9 cellular contexts compared by ENCODE assay signal in genomic region chr10:73493781-73494180, GRCh38. TPM values are rescaled to one million over a fixed set of nuclear protein-coding genes. Genes with fewer than 3 reads are reported as not detected.
A peak's percentile ranks its signal among the peaks of the same experiment; 100 is the strongest.
DNase-seq lines count a peak whose midpoint lies in the region; ATAC-seq, FAIRE-seq and TF ChIP-seq lines count a peak whose summit lies in the region.
"Had no signal": no experiment of that assay in that cellular context is flagged by ENCODE, and none has a peak within 500 bp of the region (broad histone marks: within the 10 kb centered on the region; RNA-seq: fewer than 3 reads in every experiment).

No MANE protein-coding gene starts in this region.

- peak overlapping the region; percentile 78 to 97 (median 90) for H3K4me2 ChIP-seq in BLaER1 treated with 17β-estradiol and CSF1 and Interleukin-3, amounts not matched to agents 10 nM and 100 nM
- H3K4me2 ChIP-seq in KMS-11: peak overlapping the region; percentile 73; the same call in 1 of the 2 replicates

- peaks cover 26 to 44% (median 39%) of the 10 kb centered on the region in 10 experiments for H3K4me1 ChIP-seq in BLaER1 treated with 17β-estradiol and CSF1 and Interleukin-3, amounts not matched to agents 10 nM and 100 nM
- H3K4me1 ChIP-seq in KMS-11 (ENCODE audit: low read depth, poor library complexity, severe bottlenecking) (peaks cover 21% of the 10 kb centered on the region), mucosa of stomach (ENCODE audit: control insufficient read depth, insufficient read depth, low read length) (peaks cover 14% of the 10 kb centered on the region)

- H3K4me3 ChIP-seq in BLaER1 treated with 17β-estradiol and CSF1 and Interleukin-3, amounts not matched to agents 10 nM and 100 nM: peak overlapping the region in 9 of 10 experiments; percentile 75 to 92 (median 88); a peak in 14 of 20 replicates
- no peak overlapping the region for H3K4me3 ChIP-seq in KMS-11 (IDR thresholded peaks at IDR 0.05; ENCODE audit: insufficient read depth, low read depth, low read length)
- H3K4me3 ChIP-seq in mucosa of stomach (ENCODE audit: low read length): no peak overlapping the region

- peaks cover 9 to 66% (median 37%) of the 10 kb centered on the region in 11 experiments; a peak in 17 of 22 replicates for H4K20me1 ChIP-seq in BLaER1 treated with 17β-estradiol and CSF1 and Interleukin-3, amounts not matched to agents 10 nM and 100 nM
- H4K20me1 ChIP-seq in KMS-11 (ENCODE audit: insufficient read depth): no peaks in the 10 kb centered on the region

- peak overlapping the region in 4 of 11 experiments; percentile 89 to 96 (median 93); a peak in 4 of 22 replicates for H3K27ac ChIP-seq in BLaER1 treated with 17β-estradiol and CSF1 and Interleukin-3, amounts not matched to agents 10 nM and 100 nM
- no peak overlapping the region for H3K27ac ChIP-seq in KMS-11

- H3K79me2 ChIP-seq in KMS-11 (ENCODE audit: insufficient read depth, low read depth): peaks cover 37% of the 10 kb centered on the region

- H3K9me3 ChIP-seq in BLaER1 treated with 17β-estradiol and CSF1 and Interleukin-3, amounts not matched to agents 10 nM and 100 nM (replicated peaks in 1 of 11): no peaks in the 10 kb centered on the region
- no peaks in the 10 kb centered on the region for H3K9me3 ChIP-seq in mucosa of stomach (ENCODE audit: control insufficient read depth, low read length)

- TF ChIP-seq CTCF in KMS-11 (conservative IDR thresholded peaks at IDR 0.05; ENCODE audit: low read depth, low read length): no peak
- no peak for TF ChIP-seq CTCF in brain (conservative IDR thresholded peaks at IDR 0.05)

- H3K36me3 ChIP-seq in BLaER1 treated with 17β-estradiol and CSF1 and Interleukin-3, amounts not matched to agents 10 nM and 100 nM: peaks cover 5 to 50% (median 30%) of the 10 kb centered on the region in 11 experiments; a peak in 18 of 22 replicates
- H3K36me3 ChIP-seq in KMS-11 (ENCODE audit: insufficient read depth) (no peaks in the 10 kb centered on the region), mucosa of stomach (ENCODE audit: control insufficient read depth, insufficient read depth, low read length) (no peaks in the 10 kb centered on the region)

- H3K9ac ChIP-seq in BLaER1 treated with 17β-estradiol and CSF1 and Interleukin-3, amounts not matched to agents 10 nM and 100 nM: peak overlapping the region in 10 of 11 experiments; percentile 86 to 97 (median 94); a peak in 11 of 22 replicates
- H3K9ac ChIP-seq in KMS-11: no peak overlapping the region
- peak overlapping the region; percentile 3 for H3K9ac ChIP-seq in mucosa of stomach (ENCODE audit: low read length)

- peaks cover 32% of the 10 kb centered on the region for H3K36me3 Mint-ChIP-seq in brain

- DNase-seq in urothelium cell line (ENCODE audit: low spot score): no peak
- DNase-seq in foreskin melanocyte: no peak
- no peak for DNase-seq in NCI-H748 (lab: John Stamatoyannopoulos, UW; ENCODE audit: unreplicated experiment)
- DNase-seq: cerebellar nuclear complex had no signal

- H2AFZ ChIP-seq in KMS-11 (ENCODE audit: low read depth): no peak overlapping the region

- no peak for ATAC-seq in HG03354 (IDR thresholded peaks at IDR 0.05; ENCODE audit: poor library complexity, severe bottlenecking, unreplicated experiment)

- no peak for FAIRE-seq in urothelium cell line (lab: Jason Lieb, UNC)

- peak overlapping the region; percentile 63 to 94 (median 89) for H3K27ac Mint-ChIP-seq in brain

- H3K4me3 Mint-ChIP-seq in brain: peak overlapping the region; percentile 82 to 97 (median 91)

- peaks cover 6% of the 10 kb centered on the region for H3K27me3 Mint-ChIP-seq in brain

- H3K4me1 Mint-ChIP-seq in brain: peaks cover 60% of the 10 kb centered on the region

- no peaks in the 10 kb centered on the region for H3K9me3 Mint-ChIP-seq in brain

- no peaks in the 10 kb centered on the region for H3K27me3 ChIP-seq in BLaER1 treated with 17β-estradiol and CSF1 and Interleukin-3, amounts not matched to agents 10 nM and 100 nM
- H3K27me3 ChIP-seq in KMS-11 (ENCODE audit: insufficient read depth, low read depth): no peaks in the 10 kb centered on the region
- no peaks in the 10 kb centered on the region for H3K27me3 ChIP-seq in mucosa of stomach (ENCODE audit: control insufficient read depth, insufficient read depth, low read length)

RNA-seq across cellular contexts. Expression of gene PPP3CB, which starts 2.0 kb away (rescaled TPM):
- 62.6 TPM for polyA plus RNA-seq in brain (ENCODE audit: insufficient read depth, low read depth, low replicate concordance)

Comparison
In these comparisons a context has a peak if more than half of its experiments do, and no peak if none do; other contexts are left out.
1. H3K4me3 ChIP-seq: peak in BLaER1 treated with 17β-estradiol and CSF1 and Interleukin-3, amounts not matched to agents 10 nM and 100 nM (9 of 10); none in KMS-11 (single experiment) and mucosa of stomach (single experiment).